Comparison of ENCODE assay signal across 8 cellular contexts in genomic region chr13:27171830-27172494, GRCh38. TPM values are rescaled to one million over a fixed set of nuclear protein-coding genes. Genes with fewer than 3 reads are reported as not detected.
DNase-seq lines count a peak whose midpoint lies in the region; TF ChIP-seq lines count a peak whose summit lies in the region.

No MANE protein-coding gene starts in this region.

- peak overlapping the region; percentile 88 for H3K27ac ChIP-seq in GM23248

- H3K4me1 ChIP-seq in GM23248 (ENCODE audit: insufficient read depth) (peaks cover 29% of the 10 kb centered on the region), neuron (ENCODE audit: insufficient read depth, low read length) (peaks cover 22% of the 10 kb centered on the region)

- no peak for TF ChIP-seq CTCF in foreskin fibroblast (IDR thresholded peaks at IDR 0.05; ENCODE audit: low read depth, low read length)

- H3K4me3 ChIP-seq in GM23248 = peak overlapping the region; percentile 92
- H3K4me3 ChIP-seq in foreskin fibroblast (ENCODE audit: low read depth in 1 of 2, low read length in 2 of 2) = peak overlapping the region; percentile 60 to 75
- H3K4me3 ChIP-seq in neuron (ENCODE audit: low read length) = peak overlapping the region; percentile 82

- peaks cover 42% of the 10 kb centered on the region for H3F3A ChIP-seq in GM23248 (ENCODE audit: insufficient read depth)

- peak; percentile 87 for DNase-seq in G401 (ENCODE audit: low spot score)
- peak; percentile 96 for DNase-seq in GM23248
- DNase-seq in LHCN-M2 (ENCODE audit: low read depth) = peak; percentile 92
- DNase-seq in SIG-M5 (lab: John Stamatoyannopoulos, UW) = peak; percentile 51
- DNase-seq in activated gamma-delta T cell treated with anti-CD3 and anti-CD28 coated beads, Interleukin-2, amount 50 U/mL, for 16 hours (ENCODE audit: low read depth) = peak; percentile 89
- DNase-seq in foreskin fibroblast = peak; percentile 97 to 99
- DNase-seq in stromal cell of bone marrow (ENCODE audit: low read depth) = peak; percentile 90

- peak overlapping the region; percentile 88 for H2AFZ ChIP-seq in GM23248
- H2AFZ ChIP-seq in neuron (ENCODE audit: low read depth, low read length) = peak overlapping the region; percentile 100

- H3K9ac ChIP-seq in GM23248 = peak overlapping the region; percentile 88

- no peaks in the 10 kb centered on the region for H3K9me3 ChIP-seq in GM23248 (ENCODE audit: low read depth)
- no peaks in the 10 kb centered on the region for H3K9me3 ChIP-seq in neuron (ENCODE audit: low read length)

- H3K27me3 ChIP-seq in GM23248 (replicated peaks; ENCODE audit: insufficient read depth) = no peaks in the 10 kb centered on the region
- no peaks in the 10 kb centered on the region for H3K27me3 ChIP-seq in neuron (ENCODE audit: insufficient read depth, low read length)

- no peaks in the 10 kb centered on the region for H3K36me3 ChIP-seq in GM23248 (ENCODE audit: low read depth)
- no peaks in the 10 kb centered on the region for H3K36me3 ChIP-seq in neuron (ENCODE audit: insufficient read depth, low read length)

- H3K4me2 ChIP-seq in GM23248 (ENCODE audit: unreplicated experiment) = peak overlapping the region; percentile 86

- H3K79me2 ChIP-seq in GM23248 (ENCODE audit: insufficient read depth) = peaks cover 40% of the 10 kb centered on the region

- no peaks in the 10 kb centered on the region; the same call in 1 of the 2 replicates for H4K20me1 ChIP-seq in GM23248 (ENCODE audit: insufficient read depth)

- no peaks in the 10 kb centered on the region for H3K9me2 ChIP-seq in GM23248 (ENCODE audit: insufficient read depth)

- WGBS in GM23248 (ENCODE audit: low coverage in 1 of 2, low lambda C conversion rate in 2 of 2, missing lambda C conversion rate in 2 of 2), 2 experiments = 0 to 3% methylated on average over 23 to 30 of the region's 73 CpGs

- in situ Hi-C loops in G401 (cut with HindIII; ENCODE audit: low sequenced_read_pairs) = no loop called here
- in situ Hi-C loops in GM23248 (cut with MboI) = no loop called here

RNA-seq across cellular contexts. Expression of gene USP12, which starts 0.4 kb away (rescaled TPM):
- total RNA-seq in G401 (2014; rRNA removed; shearing (Covaris generic)) = 7.0 and 13.6 TPM in 2 replicates
- total RNA-seq in GM23248 (2014; rRNA removed; shearing (Covaris generic)) = 18.9 and 21.8 TPM in 2 replicates
- polyA plus RNA-seq in GM23248 (2016; fragmentation: Nextera tagmentation; extraction: Ambion mirVana) = 16.0 and 16.7 TPM in 2 replicates
- 20.6 and 26.8 TPM in 2 replicates for total RNA-seq in LHCN-M2 (2014; rRNA removed)
- 9.2 TPM for polyA plus RNA-seq in LHCN-M2 (2012)

Comparison
In these comparisons a context has a peak if more than half of its experiments do, and no peak if none do; other contexts are left out.
1. Peak in every context shown above with its lines: DNase-seq, H3K4me3 ChIP-seq and H3K27ac ChIP-seq.